Comparison of ENCODE assay signal across 8 cellular contexts in genomic region chr21:38712076-38712475, GRCh38.
DNase-seq lines count a peak whose midpoint lies in the region; ATAC-seq lines count a peak whose summit lies in the region.

No MANE protein-coding gene starts in this region.

- DNase-seq in DMS79 treated with DMSO at 0.1 percent for 48 hours (lab: John Stamatoyannopoulos, UW) (peak; percentile 3), DMS79 (lab: John Stamatoyannopoulos, UW) (no peak), NCI-H1436 treated with DMSO at 0.1 percent for 48 hours (lab: John Stamatoyannopoulos, UW) (peak; percentile 10), adipocyte (ENCODE audit: low read depth) (peak; percentile 35), left kidney (ENCODE audit: low read depth, low spot score) (peak; percentile 18), middle frontal gyrus (ENCODE audit: extremely low spot score, low spot score) (no peak), T-cell (no peak)

- no peaks in the 10 kb centered on the region for H3K9me3 Mint-ChIP-seq in T-cell

- no peaks in the 10 kb centered on the region for H3K4me1 Mint-ChIP-seq in T-cell

- H3K36me3 Mint-ChIP-seq in T-cell: no peaks in the 10 kb centered on the region

- no peaks in the 10 kb centered on the region for H3K9me3 ChIP-seq in adipocyte (ENCODE audit: control insufficient read depth, low read length)

- H3K4me1 ChIP-seq in adipocyte (ENCODE audit: control insufficient read depth, insufficient read depth, low read length): no peaks in the 10 kb centered on the region

- no peak overlapping the region for H3K9ac ChIP-seq in adipocyte (ENCODE audit: low read length)

- no peak overlapping the region for H3K4me3 Mint-ChIP-seq in T-cell

- CTCF ChIA-PET in T-cell (lab: Charles Lee): no interaction called here

- POLR2A ChIA-PET in T-cell (lab: Charles Lee): no interaction called here

- H3K27me3 Mint-ChIP-seq in T-cell: peaks cover 0 to 12% of the 10 kb centered on the region in 2 donors

- H3K4me3 ChIP-seq in adipocyte (ENCODE audit: low read length): no peak overlapping the region

- peaks cover 20% of the 10 kb centered on the region for H3K27me3 ChIP-seq in adipocyte (replicated peaks; ENCODE audit: control insufficient read depth, insufficient read depth, low read length)

- H3K36me3 ChIP-seq in adipocyte (ENCODE audit: control insufficient read depth, insufficient read depth, low read length, severe bottlenecking): no peaks in the 10 kb centered on the region

- no peak for ATAC-seq in T-cell (replicated peaks in 1 of 4)
- no peak for ATAC-seq in HG02885 (IDR thresholded peaks at IDR 0.05; ENCODE audit: poor library complexity, unreplicated experiment)

- H3K27ac Mint-ChIP-seq in T-cell: no peak overlapping the region

Comparison
In these comparisons a context has a peak if more than half of its experiments do, and no peak if none do; other contexts are left out.
1. DNase-seq: peak in DMS79 treated with DMSO at 0.1 percent for 48 hours (single experiment), NCI-H1436 treated with DMSO at 0.1 percent for 48 hours (single experiment), adipocyte (single experiment) and left kidney (single experiment); none in DMS79 (single experiment), middle frontal gyrus (single experiment) and T-cell (0 of 34).